10 cellular contexts compared by ENCODE assay signal in genomic region chrX:105837227-105837626, GRCh38. TPM values are rescaled to one million over a fixed set of nuclear protein-coding genes. Genes with fewer than 3 reads are reported as not detected.
DNase-seq lines count a peak whose midpoint lies in the region; ATAC-seq and TF ChIP-seq lines count a peak whose summit lies in the region.
"Had no signal": no experiment of that assay in that cellular context is flagged by ENCODE, and none has a peak within 500 bp of the region (broad histone marks: within the 10 kb centered on the region; RNA-seq: fewer than 3 reads in every experiment).

No MANE protein-coding gene starts in this region.

- CTCF ChIA-PET in MCF 10A (lab: Yijun Ruan, JAX), result interaction anchor here (0.5 to 1.0 kb wide), 3 partner anchors 27 to 345 kb away, joined by 3 to 4 read pairs (median 3); no protein-coding TSS in a partner anchor

- no peak for TF ChIP-seq CTCF in MCF 10A (IDR thresholded peaks at IDR 0.05; ENCODE audit: unreplicated experiment)

- H3K27me3 Mint-ChIP-seq in MCF 10A (ENCODE audit: insufficient read depth, unreplicated experiment), result peaks cover 49% of the 10 kb centered on the region

- no TSS peak for BruUV-seq in MCF 10A (replicated peaks; lab: Mats Ljungman, UMichigan)

- POLR2A ChIA-PET in MCF 10A (lab: Yijun Ruan, JAX), result interaction anchor here (0.6 to 0.7 kb wide), 2 partner anchors 192 to 218 kb away, joined by 3 read pairs; no protein-coding TSS in a partner anchor

- DNase-seq in NCI-H226 (peak; percentile 64), MCF 10A (ENCODE audit: unreplicated experiment) (peak; percentile 87), hepatic stellate cell (ENCODE audit: low spot score) (peak; percentile 25), skeletal muscle cell (ENCODE audit: low read depth) (peak; percentile 81), NCI-H748 treated with DMSO at 0.1 percent for 48 hours (lab: John Stamatoyannopoulos, UW) (no peak), activated gamma-delta T cell treated with Interleukin-2 at 50 U/mL for 16 hours (no peak)
- DNase-seq: Karpas-422, Peyer's patch had no signal

- H3K4me1 Mint-ChIP-seq in MCF 10A (ENCODE audit: insufficient read depth, unreplicated experiment), result no peaks in the 10 kb centered on the region

- intact Hi-C loops in MCF 10A (cut with micrococcal nuclease), result no loop called here

- H3K27ac Mint-ChIP-seq in MCF 10A (ENCODE audit: low read depth, unreplicated experiment), result no peak overlapping the region

- H3K4me3 ChIP-seq in skeletal muscle cell (ENCODE audit: low read depth, low read length), result no peak overlapping the region
- H3K4me3 ChIP-seq: Peyer's patch had no signal

- ATAC-seq in HG03439 (IDR thresholded peaks at IDR 0.05; ENCODE audit: unreplicated experiment), result no peak
- ATAC-seq in HG03175 (IDR thresholded peaks at IDR 0.05; ENCODE audit: unreplicated experiment), result no peak

- H3K4me3 Mint-ChIP-seq in MCF 10A (ENCODE audit: unreplicated experiment), result no peak overlapping the region

- H3K36me3 Mint-ChIP-seq in MCF 10A (ENCODE audit: insufficient read depth, unreplicated experiment), result no peaks in the 10 kb centered on the region

- no peaks in the 10 kb centered on the region for H3K9me3 Mint-ChIP-seq in MCF 10A (ENCODE audit: unreplicated experiment)

RNA-seq across cellular contexts. Expression of gene NRK, which starts 14.9 kb away (rescaled TPM):
- total RNA-seq in MCF 10A (2022), result 0.16 and 0.25 TPM in 2 replicates

Comparison
In these comparisons a context has a peak if more than half of its experiments do, and no peak if none do; other contexts are left out.
1. DNase-seq: peak in NCI-H226 (single experiment), MCF 10A (single experiment), hepatic stellate cell (single experiment) and skeletal muscle cell (single experiment); none in NCI-H748 treated with DMSO at 0.1 percent for 48 hours (single experiment) and activated gamma-delta T cell treated with Interleukin-2 at 50 U/mL for 16 hours (single experiment).